ENCODE assay signal across 8 cellular contexts in the genomic region with DNA sequence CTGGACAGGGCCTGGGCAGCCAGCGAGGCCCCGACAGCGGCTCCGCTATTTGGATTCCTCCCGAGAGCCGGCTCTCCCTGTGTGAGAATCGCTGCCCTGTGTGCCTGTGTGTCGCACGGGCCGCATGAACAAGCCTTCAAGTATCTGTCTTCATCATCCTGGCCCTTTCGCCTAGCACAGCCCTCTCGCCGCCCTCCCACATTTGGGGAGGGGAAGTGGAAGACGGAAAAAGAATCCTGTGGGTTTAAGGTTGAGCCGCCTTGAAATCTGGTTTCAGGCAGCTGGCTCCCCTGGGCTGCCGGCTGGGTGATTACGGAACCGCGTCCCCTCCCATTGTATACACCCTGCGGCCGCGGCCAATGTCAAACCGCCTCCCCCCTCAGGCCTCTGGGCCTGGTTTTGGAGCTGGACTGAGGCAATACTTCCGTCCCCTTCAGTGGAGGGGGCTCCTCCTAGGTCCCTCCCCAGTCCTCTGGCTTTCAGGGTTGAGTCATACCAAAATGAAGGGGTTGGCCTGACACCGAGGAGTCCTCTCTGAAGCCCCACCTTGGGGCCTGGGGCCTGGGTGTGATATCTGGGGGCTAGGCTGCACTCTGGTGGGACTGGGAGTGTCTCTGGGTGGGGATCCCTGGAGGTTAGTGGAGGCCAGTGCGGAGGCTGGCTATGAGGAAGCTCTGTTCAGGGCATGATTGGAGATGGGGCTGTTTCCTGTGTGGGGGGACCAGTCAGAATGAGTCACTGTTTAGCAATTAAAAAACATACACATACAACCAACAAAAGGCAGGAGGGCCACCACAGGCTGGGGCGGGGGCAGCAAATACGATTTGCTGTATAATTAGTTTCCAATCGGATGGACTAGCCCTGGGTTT. TPM values are rescaled to one million over a fixed set of nuclear protein-coding genes. Genes with fewer than 3 reads are reported as not detected.
DNase-seq lines count a peak whose midpoint lies in the region; ATAC-seq and TF ChIP-seq lines count a peak whose summit lies in the region.

No MANE protein-coding gene starts in this region.

- H3K4me3 ChIP-seq in cardiac muscle cell = peak overlapping the region; percentile 74
- H3K4me3 ChIP-seq in upper lobe of right lung = peak overlapping the region; percentile 85

- H3K4me1 ChIP-seq in cardiac muscle cell (ENCODE audit: low read depth) (peaks cover 33% of the 10 kb centered on the region), upper lobe of right lung (peaks cover 50% of the 10 kb centered on the region)

- peaks cover 19 to 35% of the 10 kb centered on the region in 2 donors for H3K36me3 Mint-ChIP-seq in CD14-positive monocyte
- no peaks in the 10 kb centered on the region for H3K36me3 Mint-ChIP-seq in activated naive CD8-positive, alpha-beta T cell

- peaks cover 0 to 3% (median 0%) of the 10 kb centered on the region in 3 donors for H3K27me3 Mint-ChIP-seq in CD14-positive monocyte (ENCODE audit: low read depth in 3 of 3)
- no peaks in the 10 kb centered on the region for H3K27me3 Mint-ChIP-seq in activated naive CD8-positive, alpha-beta T cell

- peaks cover 52% of the 10 kb centered on the region for H3K4me1 Mint-ChIP-seq in CD14-positive monocyte
- H3K4me1 Mint-ChIP-seq in activated naive CD8-positive, alpha-beta T cell (ENCODE audit: low read depth) = peaks cover 53% of the 10 kb centered on the region

- H3K9me3 ChIP-seq in cardiac muscle cell (ENCODE audit: low read depth) (no peaks in the 10 kb centered on the region), upper lobe of right lung (no peaks in the 10 kb centered on the region)

- H3K27me3 ChIP-seq in cardiac muscle cell (no peaks in the 10 kb centered on the region), upper lobe of right lung (no peaks in the 10 kb centered on the region)

- TF ChIP-seq CTCF in CD14-positive monocyte (IDR thresholded peaks at IDR 0.05) (no peak), cardiac muscle cell (IDR thresholded peaks at IDR 0.05; ENCODE audit: low read depth, low read length) (no peak), upper lobe of right lung (IDR thresholded peaks at IDR 0.05) (no peak)

- DNase-seq in CD14-positive monocyte (ENCODE audit: low spot score) = peak; percentile 96
- DNase-seq in SKM-1 (lab: John Stamatoyannopoulos, UW; ENCODE audit: unreplicated experiment) = peak; percentile 91
- DNase-seq in cardiac muscle cell (ENCODE audit: low read depth in 1 of 2, low spot score in 1 of 2) = peak; percentile 68 to 97
- peak in 8 of 10 donors; percentile 38 to 91 (median 56) for DNase-seq in posterior cingulate gyrus
- peak; percentile 96 for DNase-seq in upper lobe of right lung

- ATAC-seq in GM19372 (IDR thresholded peaks at IDR 0.05; ENCODE audit: low read depth, unreplicated experiment) (peak; percentile 31), HG03571 (IDR thresholded peaks at IDR 0.05; ENCODE audit: unreplicated experiment) (peak; percentile 33), upper lobe of right lung (peak; percentile 59)

- peak overlapping the region; percentile 99 for H3K4me3 Mint-ChIP-seq in CD14-positive monocyte
- H3K4me3 Mint-ChIP-seq in activated naive CD8-positive, alpha-beta T cell = peak overlapping the region; percentile 99

- peak overlapping the region; percentile 96 for H3K27ac ChIP-seq in cardiac muscle cell
- peak overlapping the region; percentile 100 for H3K27ac ChIP-seq in upper lobe of right lung

- peak overlapping the region; percentile 98 to 100 (median 99) for H3K27ac Mint-ChIP-seq in CD14-positive monocyte
- H3K27ac Mint-ChIP-seq in activated naive CD8-positive, alpha-beta T cell = peak overlapping the region; percentile 94

- H3K36me3 ChIP-seq in cardiac muscle cell (no peaks in the 10 kb centered on the region), upper lobe of right lung (peaks cover 8% of the 10 kb centered on the region)

- intact Hi-C loops in CD14-positive monocyte (cut with micrococcal nuclease) = loop anchor here (2.0 to 5.0 kb wide), 2 partner anchors 29 to 66 kb away; a partner anchor contains a TSS
- intact Hi-C loops in posterior cingulate gyrus (cut with DNase I) = loop anchor here (2.0 kb wide), 1 partner anchor 69 kb away; a partner anchor contains a TSS
- intact Hi-C loops in upper lobe of right lung (cut with DNase I) = no loop called here

- H3K9me3 Mint-ChIP-seq in CD14-positive monocyte = peaks cover 0 to 5% (median 2%) of the 10 kb centered on the region in 7 donors
- no peaks in the 10 kb centered on the region for H3K9me3 Mint-ChIP-seq in activated naive CD8-positive, alpha-beta T cell (ENCODE audit: low read depth)

RNA-seq across cellular contexts. Expression of a gene that starts 1.7 kb away (rescaled TPM):
- polyA plus RNA-seq in CD14-positive monocyte (10 to 100 TPM; 39.4 to 41.4 TPM), cardiac muscle cell (59.8 and 65.6 TPM in 2 replicates)
- total RNA-seq in cardiac muscle cell (100 and 130 TPM in 2 replicates), upper lobe of right lung (146 TPM)

Comparison
In these comparisons a context has a peak if more than half of its experiments do, and no peak if none do; other contexts are left out.
1. Peak in every context shown above with its lines: DNase-seq, ATAC-seq, H3K4me3 ChIP-seq and H3K27ac ChIP-seq.